Comparison of ENCODE assay signal across 1 cellular context in the genomic region with DNA sequence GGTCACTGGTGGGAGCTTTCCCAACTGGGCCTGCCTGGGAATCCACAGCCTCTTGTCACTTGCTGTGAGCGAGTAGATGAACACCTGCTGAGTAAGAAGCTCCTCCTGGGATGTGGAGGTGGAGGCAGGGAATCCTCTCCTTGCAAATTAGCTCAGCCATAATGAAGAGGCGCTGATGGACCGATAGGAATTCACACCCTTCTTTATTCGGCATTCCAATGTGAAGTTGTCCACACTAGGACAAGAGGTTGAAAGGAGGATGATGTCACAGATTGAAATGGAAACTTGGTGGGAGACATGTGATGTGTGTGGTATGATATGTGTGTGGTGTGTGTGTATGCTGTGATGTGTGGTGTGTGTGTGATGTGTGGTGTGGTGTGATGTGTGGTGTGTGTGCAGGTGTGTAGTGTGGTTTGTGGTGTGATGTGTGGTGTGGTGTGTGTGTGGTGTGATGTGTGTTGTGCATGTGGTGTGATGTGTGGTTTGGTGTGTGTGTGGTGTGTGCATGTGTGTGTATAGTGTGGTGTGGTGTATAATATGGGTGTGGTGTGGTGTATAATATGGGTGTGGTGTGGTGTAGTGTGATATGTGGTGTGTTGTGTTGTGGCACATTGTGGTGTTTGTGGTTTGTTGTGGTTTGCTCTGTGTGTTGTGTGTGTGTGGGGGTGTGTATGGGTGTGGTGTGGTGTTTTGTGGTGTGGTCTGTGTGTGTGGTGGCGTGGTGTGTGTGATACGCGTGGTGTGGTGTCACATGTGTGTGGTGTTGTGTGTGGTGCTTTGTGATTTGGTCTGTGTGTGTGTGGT.
TF ChIP-seq lines count a peak whose summit lies in the region.

No MANE protein-coding gene starts in this region.

TF ChIP-seq in H1, 55 proteins besides CTCF, POLR2A, EP300 and RAD21:
- no peak for TF ChIP-seq BCL11A (IDR thresholded peaks at IDR 0.05; ENCODE audit: low read depth in 2 of 2, low read length in 2 of 2)
- no peak for TF ChIP-seq TCF12 (IDR thresholded peaks at IDR 0.05; ENCODE audit: low read depth, low read length)
- no peak for TF ChIP-seq GTF2F1 (IDR thresholded peaks at IDR 0.05; ENCODE audit: borderline replicate concordance, low read depth, low read length)
- TF ChIP-seq E2F6 (IDR thresholded peaks at IDR 0.05): no peak
- no peak for TF ChIP-seq CBX5 (IDR thresholded peaks at IDR 0.05; ENCODE audit: low read depth, low read length)
- no peak for TF ChIP-seq POU5F1 (IDR thresholded peaks at IDR 0.05; ENCODE audit: low read depth, low read length)
- TF ChIP-seq JUND (IDR thresholded peaks at IDR 0.05; ENCODE audit: low read length): no peak
- TF ChIP-seq ZNF274 (IDR thresholded peaks at IDR 0.05; ENCODE audit: borderline replicate concordance, extremely low read depth, low read length): no peak
- TF ChIP-seq CEBPB (IDR thresholded peaks at IDR 0.05; ENCODE audit: low read depth, low read length): no peak
- no peak for TF ChIP-seq MAX (IDR thresholded peaks at IDR 0.05)
- no peak for TF ChIP-seq TBP (IDR thresholded peaks at IDR 0.05; ENCODE audit: low read depth, low read length)
- no peak for TF ChIP-seq NANOG (IDR thresholded peaks at IDR 0.05; ENCODE audit: insufficient read depth, low read depth, low read length, poor library complexity, severe bottlenecking)
- TF ChIP-seq BRCA1 (IDR thresholded peaks at IDR 0.05; ENCODE audit: low read depth, low read length): no peak
- TF ChIP-seq CREB1 (IDR thresholded peaks at IDR 0.05): no peak
- no peak for TF ChIP-seq JUN (IDR thresholded peaks at IDR 0.05; ENCODE audit: low read depth, low read length)
- TF ChIP-seq SIRT6 (IDR thresholded peaks at IDR 0.05; ENCODE audit: low read length): no peak
- no peak for TF ChIP-seq HDAC2 (IDR thresholded peaks at IDR 0.05; ENCODE audit: borderline replicate concordance in 1 of 2, low read depth in 2 of 2, low read length in 2 of 2)
TF ChIP-seq in H1: peak in this region for 0.
